In genomic region chr5:141637266-141637692, GRCh38 we compare ENCODE assay signal across 8 cellular contexts. TPM values are rescaled to one million over a fixed set of nuclear protein-coding genes. Genes with fewer than 3 reads are reported as not detected.
A peak's percentile ranks its signal among the peaks of the same experiment; 100 is the strongest.
DNase-seq lines count a peak whose midpoint lies in the region; ATAC-seq and TF ChIP-seq lines count a peak whose summit lies in the region.

No MANE protein-coding gene starts in this region.

- peaks cover 31 to 57% (median 45%) of the 10 kb centered on the region in 3 donors for H3K4me1 Mint-ChIP-seq in CD8-positive, alpha-beta memory T cell

- H2AK5ac ChIP-seq in neuronal stem cell (ENCODE audit: low read depth, low read length): no peak overlapping the region

- ATAC-seq in GM21528 (IDR thresholded peaks at IDR 0.05; ENCODE audit: low FRiP score, unreplicated experiment) (peak; percentile 32), esophagus mucosa (peak; percentile 42)

- WGBS in neuronal stem cell (ENCODE audit: extremely low coverage in 2 of 2, insufficient read length in 2 of 2, insufficient replicate concordance in 1 of 2), 2 donors: no CpG with 5 or more reads among the region's 46 CpGs

- peak overlapping the region; percentile 70 for H3K23ac ChIP-seq in neuronal stem cell (ENCODE audit: low read depth, low read length, poor library complexity)

- H3K4ac ChIP-seq in neuronal stem cell (ENCODE audit: low read length): no peak overlapping the region

- H2AFZ ChIP-seq in neuronal stem cell (ENCODE audit: low read length): peak overlapping the region; percentile 100

- TF ChIP-seq CTCF in LNCaP clone FGC (IDR thresholded peaks at IDR 0.05; ENCODE audit: control insufficient read depth, extremely low read depth, insufficient read depth) (no peak), vagina (IDR thresholded peaks at IDR 0.05) (no peak)

- peak; percentile 45 to 72 (median 57) for DNase-seq in CD8-positive, alpha-beta memory T cell
- DNase-seq in LNCaP clone FGC (ENCODE audit: low read depth) (no peak), activated T-cell treated with anti-CD3 and anti-CD28 coated beads for 24 hours (ENCODE audit: low read depth) (peak; percentile 51), neuronal stem cell (ENCODE audit: low spot score) (peak; percentile 26), vagina (ENCODE audit: extremely low spot score in 2 of 2) (peak in 1 of 2 donors; percentile 64), NCI-H1092 treated with DMSO at 0.1 percent for 48 hours (lab: John Stamatoyannopoulos, UW) (no peak)

- no peak overlapping the region for H3K14ac ChIP-seq in neuronal stem cell (ENCODE audit: low read length)

- TF ChIP-seq POLR2A in vagina (IDR thresholded peaks at IDR 0.05): no peak

- peak overlapping the region; percentile 85 for H3K27ac ChIP-seq in CD8-positive, alpha-beta memory T cell (ENCODE audit: low read depth, low read length)
- H3K27ac ChIP-seq in neuronal stem cell (replicated peaks; ENCODE audit: low read length): no peak overlapping the region
- peak overlapping the region; percentile 73 for H3K27ac ChIP-seq in vagina

- peak overlapping the region; percentile 93 for H3K4me2 ChIP-seq in neuronal stem cell (ENCODE audit: insufficient read depth, low read length, poor library complexity, severe bottlenecking)

- no peaks in the 10 kb centered on the region for H3K9me3 ChIP-seq in CD8-positive, alpha-beta memory T cell (ENCODE audit: low read length)
- peaks cover 0 to 2% of the 10 kb centered on the region in 2 donors for H3K9me3 ChIP-seq in neuronal stem cell (replicated peaks in 1 of 2; ENCODE audit: control insufficient read depth in 2 of 2, insufficient read depth in 1 of 2, low read depth in 1 of 2, low read length in 2 of 2)
- H3K9me3 ChIP-seq in vagina: no peaks in the 10 kb centered on the region

- peak overlapping the region in 7 of 8 donors; percentile 57 to 94 (median 92) for H3K27ac Mint-ChIP-seq in CD8-positive, alpha-beta memory T cell

- H2BK5ac ChIP-seq in neuronal stem cell (ENCODE audit: low read length): no peak overlapping the region

- H2BK12ac ChIP-seq in neuronal stem cell (ENCODE audit: low read length): no peak overlapping the region

- peak overlapping the region; percentile 83 for H3K9ac ChIP-seq in neuronal stem cell (ENCODE audit: low read depth, low read length, poor library complexity)

- H3K4me3 Mint-ChIP-seq in CD8-positive, alpha-beta memory T cell: peak overlapping the region; percentile 92 to 96 (median 94)

- H3K18ac ChIP-seq in neuronal stem cell (ENCODE audit: low read length): peak overlapping the region; percentile 65

- no peak overlapping the region for H4K8ac ChIP-seq in neuronal stem cell (ENCODE audit: low read depth, low read length)

- no peaks in the 10 kb centered on the region for H3K9me3 Mint-ChIP-seq in CD8-positive, alpha-beta memory T cell

- H2BK15ac ChIP-seq in neuronal stem cell (ENCODE audit: low read length): peak overlapping the region; percentile 24

- H3K36me3 Mint-ChIP-seq in CD8-positive, alpha-beta memory T cell: peaks cover 0 to 48% (median 5%) of the 10 kb centered on the region in 3 donors

- H3K27me3 Mint-ChIP-seq in CD8-positive, alpha-beta memory T cell: peaks cover 0 to 1% of the 10 kb centered on the region in 2 donors

- intact Hi-C loops in vagina (cut with DNase I): no loop called here

- no peak overlapping the region for H2BK120ac ChIP-seq in neuronal stem cell (ENCODE audit: low read depth, low read length)

- H3K79me1 ChIP-seq in neuronal stem cell (ENCODE audit: low read depth, low read length): peaks cover 10% of the 10 kb centered on the region

- POLR2A ChIA-PET in CD8-positive, alpha-beta memory T cell (lab: Charles Lee): interaction anchor here (0.8 to 3.6 kb wide), 8 partner anchors 13 to 332 kb away, joined by 4 to 46 read pairs (median 8); partner anchors contain the start of genes DIAPH1, FCHSD1, RNF14 and TAF7

- peak overlapping the region; percentile 97 for H3K4me3 ChIP-seq in CD8-positive, alpha-beta memory T cell (ENCODE audit: low read length)
- H3K4me3 ChIP-seq in LNCaP clone FGC (ENCODE audit: low read depth, low read length) (peak overlapping the region; percentile 94), neuronal stem cell (ENCODE audit: low read length in 2 of 2) (peak overlapping the region; percentile 98 to 100), vagina (peak overlapping the region; percentile 85 to 90)

- peaks cover 5% of the 10 kb centered on the region for H3K36me3 ChIP-seq in CD8-positive, alpha-beta memory T cell (ENCODE audit: insufficient read depth, low read length)
- H3K36me3 ChIP-seq in neuronal stem cell (replicated peaks in 1 of 2; ENCODE audit: control insufficient read depth in 2 of 2, insufficient read depth in 2 of 2, low read length in 2 of 2) (peaks cover 5 to 46% of the 10 kb centered on the region in 2 donors), vagina (peaks cover 0 to 4% of the 10 kb centered on the region in 2 donors)

- CTCF ChIA-PET in CD8-positive, alpha-beta memory T cell (lab: Charles Lee): interaction anchor here (0.9 to 8.3 kb wide), 18 partner anchors 8 to 317 kb away, joined by 3 to 119 read pairs (median 8); partner anchors contain the start of genes DIAPH1, FCHSD1 and TAF7

- H3K4me1 ChIP-seq in CD8-positive, alpha-beta memory T cell (ENCODE audit: insufficient read depth, low read length): peaks cover 35% of the 10 kb centered on the region
- H3K4me1 ChIP-seq in neuronal stem cell (ENCODE audit: control insufficient read depth in 2 of 2, insufficient read depth in 1 of 2, low read depth in 1 of 2, low read length in 2 of 2) (peaks cover 14 to 16% of the 10 kb centered on the region in 2 donors), vagina (peaks cover 34% of the 10 kb centered on the region)

- no peak overlapping the region for H4K91ac ChIP-seq in neuronal stem cell (ENCODE audit: low read depth, low read length, poor library complexity)

- H3K27me3 ChIP-seq in CD8-positive, alpha-beta memory T cell (ENCODE audit: insufficient read depth, low read length, poor library complexity, severe bottlenecking): no peaks in the 10 kb centered on the region
- peaks cover 0 to 11% (median 4%) of the 10 kb centered on the region in 3 experiments for H3K27me3 ChIP-seq in neuronal stem cell (ENCODE audit: control insufficient read depth in 3 of 3, insufficient read depth in 3 of 3, low read depth in 1 of 3, low read length in 3 of 3)
- H3K27me3 ChIP-seq in vagina: no peaks in the 10 kb centered on the region

RNA-seq across cellular contexts. Expression of gene RELL2, which starts 0.5 kb away (rescaled TPM):
- 10 to 100 TPM; 24.8 to 26.2 TPM for total RNA-seq in CD8-positive, alpha-beta memory T cell
- 3.7 TPM for polyA plus RNA-seq in CD8-positive, alpha-beta memory T cell
- total RNA-seq in esophagus mucosa (4.5 TPM), vagina (5.6 TPM)
- 2.6 TPM for polyA plus RNA-seq in neuronal stem cell (2013, experiment 1 of 2)
- 2.5 TPM for polyA plus RNA-seq in neuronal stem cell (2013, experiment 2 of 2)

RNA-seq across cellular contexts. Expression of gene HDAC3, which starts 0.6 kb away (rescaled TPM):
- total RNA-seq in CD8-positive, alpha-beta memory T cell: 10 to 100 TPM; 74.8 to 78.6 TPM
- polyA plus RNA-seq in CD8-positive, alpha-beta memory T cell: 92.8 TPM
- 48.2 TPM for total RNA-seq in esophagus mucosa
- polyA plus RNA-seq in neuronal stem cell (2013, experiment 1 of 2): 61.4 TPM
- 61.9 TPM for polyA plus RNA-seq in neuronal stem cell (2013, experiment 2 of 2)
- total RNA-seq in vagina: 44.7 TPM

RNA-seq across cellular contexts. Expression of gene FCHSD1, which starts 13.9 kb away (rescaled TPM):
- total RNA-seq in CD8-positive, alpha-beta memory T cell: 10 to 100 TPM; 31.1 to 33.7 TPM
- 14.6 TPM for polyA plus RNA-seq in CD8-positive, alpha-beta memory T cell
- total RNA-seq in esophagus mucosa (5.8 TPM), vagina (42.2 TPM)
- polyA plus RNA-seq in neuronal stem cell (2013, experiment 1 of 2): 11.3 TPM
- 10.9 TPM for polyA plus RNA-seq in neuronal stem cell (2013, experiment 2 of 2)

RNA-seq across cellular contexts. Expression of gene DIAPH1, which starts 18.5 kb away (rescaled TPM):
- 100 to 1,000 TPM; 212 to 217 TPM for total RNA-seq in CD8-positive, alpha-beta memory T cell
- 151 TPM for polyA plus RNA-seq in CD8-positive, alpha-beta memory T cell
- 108 TPM for total RNA-seq in esophagus mucosa
- polyA plus RNA-seq in neuronal stem cell (2013, experiment 1 of 2): 34.7 TPM
- polyA plus RNA-seq in neuronal stem cell (2013, experiment 2 of 2): 34.1 TPM
- 64.1 TPM for total RNA-seq in vagina

RNA-seq across cellular contexts. Expression of gene ARAP3, which starts 44.8 kb away (rescaled TPM):
- 1 to 10 TPM; 6.9 to 7.9 TPM for total RNA-seq in CD8-positive, alpha-beta memory T cell
- 0.20 TPM for polyA plus RNA-seq in CD8-positive, alpha-beta memory T cell
- total RNA-seq in esophagus mucosa (3.3 TPM), vagina (13.3 TPM)
- 19.7 TPM for polyA plus RNA-seq in neuronal stem cell (2013, experiment 1 of 2)
- 19.5 TPM for polyA plus RNA-seq in neuronal stem cell (2013, experiment 2 of 2)

Comparison
In these comparisons a context has a peak if more than half of its experiments do, and no peak if none do; other contexts are left out.
1. DNase-seq: peak in CD8-positive, alpha-beta memory T cell (5 of 5), activated T-cell treated with anti-CD3 and anti-CD28 coated beads for 24 hours (single experiment) and neuronal stem cell (single experiment); none in LNCaP clone FGC (single experiment) and NCI-H1092 treated with DMSO at 0.1 percent for 48 hours (single experiment).
2. Peak in every context shown above with its lines, with median percentiles within 50 percentile points of each other: H3K4me3 ChIP-seq.